In genomic region chr7:50676079-50676478, GRCh38 we compare ENCODE assay signal across 18 cellular contexts.
"Had no signal": no experiment of that assay in that cellular context is flagged by ENCODE, and none has a peak within 500 bp of the region (broad histone marks: within the 10 kb centered on the region; RNA-seq: fewer than 3 reads in every experiment).

No MANE protein-coding gene starts in this region.

- H3K9me3 ChIP-seq: gastroesophageal sphincter, transverse colon had no signal

- H3K27me3 ChIP-seq: cardiac muscle cell, gastroesophageal sphincter, hepatocyte, transverse colon had no signal

- ATAC-seq: gastroesophageal sphincter; naive thymus-derived CD4-positive, alpha-beta T cell had no signal

- H3K36me3 Mint-ChIP-seq: activated naive CD8-positive, alpha-beta T cell had no signal

- H3K4me3 Mint-ChIP-seq: activated naive CD8-positive, alpha-beta T cell; naive thymus-derived CD4-positive, alpha-beta T cell had no signal

- H3K27me3 Mint-ChIP-seq: activated naive CD8-positive, alpha-beta T cell had no signal

- H3K27ac Mint-ChIP-seq: activated naive CD8-positive, alpha-beta T cell had no signal

- H3K4me3 ChIP-seq: cardiac muscle cell, coronary artery, gastroesophageal sphincter, hepatocyte, skin epidermis, transverse colon had no signal

- H3K27ac ChIP-seq: cardiac muscle cell, coronary artery, epithelial cell of prostate had no signal

- DNase-seq: activated CD4-positive, alpha-beta T cell treated with anti-CD3 and anti-CD28 coated beads, Interleukin-2, amount 50 U/mL, for 4 hours; activated gamma-delta T cell; activated T-cell treated with anti-CD3 and anti-CD28 coated beads, Interleukin-2, amount 50 U/mL, for 1 hour; aorta; effector memory CD4-positive, alpha-beta T cell; kidney; naive thymus-derived CD4-positive, alpha-beta T cell; SIG-M5; stimulated activated CD4-positive, alpha-beta T cell treated with anti-CD3 and anti-CD28 coated beads, Interleukin-4, amount 100 ng/mL, for 4 hours; T-helper 2 cell; transverse colon had no signal

- H3K36me3 ChIP-seq: cardiac muscle cell, transverse colon had no signal
